Comparison of ENCODE assay signal across 14 cellular contexts in genomic region chr6:25224237-25224636, GRCh38. TPM values are rescaled to one million over a fixed set of nuclear protein-coding genes. Genes with fewer than 3 reads are reported as not detected.
A peak's percentile ranks its signal among the peaks of the same experiment; 100 is the strongest.
DNase-seq lines count a peak whose midpoint lies in the region; ATAC-seq and TF ChIP-seq lines count a peak whose summit lies in the region.
"Had no signal": no experiment of that assay in that cellular context is flagged by ENCODE, and none has a peak within 500 bp of the region (broad histone marks: within the 10 kb centered on the region; RNA-seq: fewer than 3 reads in every experiment).

No MANE protein-coding gene starts in this region.

- H3K9me3 Mint-ChIP-seq in stimulated activated naive CD8-positive, alpha-beta T cell treated with anti-CD3 and anti-CD28 coated beads, Interleukin-15, Interleukin-2, amounts not matched to agents 100 ng/mL and 50 ng/mL, for 24 hours, result no peaks in the 10 kb centered on the region
- H3K9me3 Mint-ChIP-seq in central memory CD8-positive, alpha-beta T cell, result no peaks in the 10 kb centered on the region

- H3K27ac ChIP-seq in OCI-LY7 (ENCODE audit: low read depth, low read length, poor library complexity, severe bottlenecking) (no peak overlapping the region), upper lobe of left lung (no peak overlapping the region)
- H3K27ac ChIP-seq: epithelial cell of prostate, gastrocnemius medialis, skin epidermis, thyroid gland had no signal

- H3K36me3 ChIP-seq in OCI-LY7 (ENCODE audit: insufficient read depth, low read length), result no peaks in the 10 kb centered on the region
- H3K36me3 ChIP-seq in upper lobe of left lung, result no peaks in the 10 kb centered on the region
- H3K36me3 ChIP-seq: gastrocnemius medialis, thyroid gland had no signal

- H3K4me1 ChIP-seq in OCI-LY7 (ENCODE audit: insufficient read depth, low read length, poor library complexity, severe bottlenecking), result peaks cover 27% of the 10 kb centered on the region
- peaks cover 7 to 14% (median 7%) of the 10 kb centered on the region in 4 donors for H3K4me1 ChIP-seq in upper lobe of left lung
- H3K4me1 ChIP-seq: gastrocnemius medialis had no signal

- no peaks in the 10 kb centered on the region for H3K36me3 Mint-ChIP-seq in stimulated activated naive CD8-positive, alpha-beta T cell treated with anti-CD3 and anti-CD28 coated beads, Interleukin-15, Interleukin-2, amounts not matched to agents 100 ng/mL and 50 ng/mL, for 24 hours (ENCODE audit: low read depth)
- no peaks in the 10 kb centered on the region for H3K36me3 Mint-ChIP-seq in central memory CD8-positive, alpha-beta T cell (ENCODE audit: insufficient read depth)

- H3K9me2 ChIP-seq in OCI-LY7 (ENCODE audit: insufficient read depth, low read length), result no peaks in the 10 kb centered on the region

- no peak for TF ChIP-seq POLR2A in upper lobe of left lung (IDR thresholded peaks at IDR 0.05)

- no peak for TF ChIP-seq CTCF in OCI-LY7 (conservative IDR thresholded peaks at IDR 0.05; ENCODE audit: low read length)
- TF ChIP-seq CTCF in upper lobe of left lung (IDR thresholded peaks at IDR 0.05), result no peak

- H2AFZ ChIP-seq in OCI-LY7 (ENCODE audit: low read length), result peak overlapping the region; percentile 98

- 85 to 89% methylated on average over 4 of the region's 4 CpGs for WGBS in upper lobe of left lung, 2 donors

- no peak for DNase-seq in stimulated activated naive CD8-positive, alpha-beta T cell treated with anti-CD3 and anti-CD28 coated beads, Interleukin-15, Interleukin-2, amounts not matched to agents 100 U/mL and 50 U/mL, for 24 hours
- DNase-seq in OCI-LY7 (ENCODE audit: low spot score) (peak; percentile 51), retina (no peak), upper lobe of left lung (no peak)
- DNase-seq in central memory CD8-positive, alpha-beta T cell (ENCODE audit: low spot score in 2 of 2), result no peak
- DNase-seq in activated CD8-positive, alpha-beta memory T cell treated with anti-CD3 and anti-CD28 coated beads for 24 hours, result no peak
- DNase-seq: DMS 273 treated with DMSO at 0.1 percent for 48 hours, gastrocnemius medialis had no signal

- no peak for TF ChIP-seq EP300 in upper lobe of left lung (IDR thresholded peaks at IDR 0.05)

- H3K27me3 Mint-ChIP-seq in stimulated activated naive CD8-positive, alpha-beta T cell treated with anti-CD3 and anti-CD28 coated beads, Interleukin-15, Interleukin-2, amounts not matched to agents 100 ng/mL and 50 ng/mL, for 24 hours, result peaks cover 10% of the 10 kb centered on the region
- H3K27me3 Mint-ChIP-seq in central memory CD8-positive, alpha-beta T cell, result peaks cover 12% of the 10 kb centered on the region

- no peaks in the 10 kb centered on the region for H3K9me3 ChIP-seq in OCI-LY7 (ENCODE audit: low read length)
- H3K9me3 ChIP-seq in upper lobe of left lung, result no peaks in the 10 kb centered on the region
- H3K9me3 ChIP-seq: gastrocnemius medialis, thyroid gland had no signal

- BruUV-seq in OCI-LY7 (replicated peaks; lab: Mats Ljungman, UMichigan), result no TSS peak

- peak overlapping the region; percentile 76 for H3K4me3 Mint-ChIP-seq in stimulated activated naive CD8-positive, alpha-beta T cell treated with anti-CD3 and anti-CD28 coated beads, Interleukin-15, Interleukin-2, amounts not matched to agents 100 ng/mL and 50 ng/mL, for 24 hours
- H3K4me3 Mint-ChIP-seq in central memory CD8-positive, alpha-beta T cell, result peak overlapping the region; percentile 60

- H3K27me3 ChIP-seq in upper lobe of left lung, result no peaks in the 10 kb centered on the region
- H3K27me3 ChIP-seq: gastrocnemius medialis, thyroid gland had no signal

- H3K27ac Mint-ChIP-seq in stimulated activated naive CD8-positive, alpha-beta T cell treated with anti-CD3 and anti-CD28 coated beads, Interleukin-15, Interleukin-2, amounts not matched to agents 100 ng/mL and 50 ng/mL, for 24 hours, result no peak overlapping the region
- no peak overlapping the region for H3K27ac Mint-ChIP-seq in central memory CD8-positive, alpha-beta T cell (ENCODE audit: low read depth)
- H3K27ac Mint-ChIP-seq: activated CD4-positive, alpha-beta T cell treated with anti-CD3 and anti-CD28 coated beads for 36 hours had no signal

- no peaks in the 10 kb centered on the region for H3K79me2 ChIP-seq in OCI-LY7 (ENCODE audit: insufficient read depth, low read depth, low read length)

- CTCF ChIA-PET in OCI-LY7 (lab: Charles Lee; ENCODE audit: unreplicated experiment), result no interaction called here

- POLR2A ChIA-PET in OCI-LY7 (lab: Charles Lee), result no interaction called here

- no peaks in the 10 kb centered on the region for H4K20me1 ChIP-seq in OCI-LY7 (ENCODE audit: insufficient read depth, low read length)

- peak overlapping the region; percentile 69 for H3K4me2 ChIP-seq in OCI-LY7 (ENCODE audit: low read length)

- peaks cover 14% of the 10 kb centered on the region for H3K4me1 Mint-ChIP-seq in stimulated activated naive CD8-positive, alpha-beta T cell treated with anti-CD3 and anti-CD28 coated beads, Interleukin-15, Interleukin-2, amounts not matched to agents 100 ng/mL and 50 ng/mL, for 24 hours (ENCODE audit: low read depth)
- H3K4me1 Mint-ChIP-seq in central memory CD8-positive, alpha-beta T cell, result peaks cover 10% of the 10 kb centered on the region

- intact Hi-C loops in OCI-LY7 (cut with micrococcal nuclease; ENCODE audit: unreplicated experiment), result loop anchor here (2.0 to 10.0 kb wide), 2 partner anchors 267 to 721 kb away; no protein-coding TSS in a partner anchor

- no peak for ATAC-seq in stimulated activated naive CD8-positive, alpha-beta T cell treated with anti-CD3 and anti-CD28 coated beads, Interleukin-15, Interleukin-2, amounts not matched to agents 100 U/mL and 50 U/mL, for 24 hours
- no peak for ATAC-seq in central memory CD8-positive, alpha-beta T cell (replicated peaks; ENCODE audit: extremely low read depth, poor library complexity, severe bottlenecking)
- no peak for ATAC-seq in GM19035 (IDR thresholded peaks at IDR 0.05; ENCODE audit: unreplicated experiment)
- no peak for ATAC-seq in upper lobe of left lung (ENCODE audit: low FRiP score in 2 of 2)

- H3K4me3 ChIP-seq in OCI-LY7 (ENCODE audit: low read depth, low read length, poor library complexity, severe bottlenecking) (peak overlapping the region; percentile 62), upper lobe of left lung (no peak overlapping the region)
- H3K4me3 ChIP-seq: thyroid gland had no signal

RNA-seq across cellular contexts. Expression of gene CARMIL1, which starts 54.9 kb away (rescaled TPM):
- 21.8 and 25.5 TPM in 2 replicates for total RNA-seq in OCI-LY7 (2014; rRNA removed; shearing (Covaris generic))
- total RNA-seq in OCI-LY7 (2022) (39.1 and 40.1 TPM in 2 replicates), upper lobe of left lung (10 to 100 TPM; 19.8 to 78.6 (median 44.9) TPM)
